1 cellular context compared by ENCODE assay signal in the genomic region with DNA sequence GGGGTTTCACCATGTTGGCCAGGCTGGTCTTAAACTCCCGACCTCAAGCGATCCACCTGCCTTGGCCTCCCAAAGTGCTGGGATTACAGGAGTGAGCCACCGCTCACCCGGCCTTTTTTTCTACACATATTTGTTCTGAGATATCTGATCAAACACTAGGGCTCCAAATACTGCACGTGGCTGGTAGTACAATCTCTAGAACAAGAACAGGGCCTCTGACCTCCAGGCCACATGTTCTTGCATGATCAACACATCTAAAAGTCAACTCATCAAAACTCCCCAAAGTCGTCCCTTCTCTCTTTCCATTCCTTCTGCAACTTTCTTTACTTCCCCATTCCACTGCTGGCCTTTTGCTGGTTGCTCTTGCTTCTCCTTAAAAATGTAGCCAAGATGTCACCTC.
TF ChIP-seq lines count a peak whose summit lies in the region.

No MANE protein-coding gene starts in this region.

TF ChIP-seq in HepG2, 621 proteins besides CTCF, POLR2A, EP300 and RAD21 (continued from another document and continues in another):
- TF ChIP-seq ZNF737 (CRISPR knock-in tag; IDR thresholded peaks at IDR 0.05; ENCODE audit: borderline replicate concordance) (no peak), ZNF12 (CRISPR knock-in tag; IDR thresholded peaks at IDR 0.05) (no peak), ELF4 (CRISPR knock-in tag; IDR thresholded peaks at IDR 0.05; ENCODE audit: borderline replicate concordance) (no peak), DR1 (CRISPR knock-in tag; IDR thresholded peaks at IDR 0.05) (no peak), ZBTB7B (CRISPR knock-in tag; IDR thresholded peaks at IDR 0.05) (no peak), ZNF549 (CRISPR knock-in tag; IDR thresholded peaks at IDR 0.05) (no peak), MAF1 (CRISPR knock-in tag; IDR thresholded peaks at IDR 0.05; ENCODE audit: borderline replicate concordance) (no peak), IRX3 (CRISPR knock-in tag; IDR thresholded peaks at IDR 0.05; ENCODE audit: borderline replicate concordance, low read depth) (no peak), RAD51 (IDR thresholded peaks at IDR 0.05; ENCODE audit: borderline replicate concordance) (no peak), MTF2 (CRISPR knock-in tag; IDR thresholded peaks at IDR 0.05; ENCODE audit: borderline replicate concordance) (no peak), BRF2 (CRISPR knock-in tag; IDR thresholded peaks at IDR 0.05) (no peak), ZNF501 (CRISPR knock-in tag; IDR thresholded peaks at IDR 0.05) (no peak), PAWR (CRISPR knock-in tag; IDR thresholded peaks at IDR 0.05; ENCODE audit: borderline replicate concordance) (no peak), ARNTL (CRISPR knock-in tag; IDR thresholded peaks at IDR 0.05) (0 out of 2 replicates have a peak, but pooled peaks have one; percentile 31), FOXP1 (IDR thresholded peaks at IDR 0.05) (no peak), FOXP1 (CRISPR knock-in tag; IDR thresholded peaks at IDR 0.05) (no peak), ZNF431 (CRISPR knock-in tag; IDR thresholded peaks at IDR 0.05; ENCODE audit: borderline replicate concordance, low read depth) (no peak), ZNF264 (CRISPR knock-in tag; IDR thresholded peaks at IDR 0.05) (no peak), AKNA (CRISPR knock-in tag; IDR thresholded peaks at IDR 0.05; ENCODE audit: borderline replicate concordance) (no peak), TSC22D2 (CRISPR knock-in tag; IDR thresholded peaks at IDR 0.05; ENCODE audit: borderline replicate concordance) (no peak), NONO (IDR thresholded peaks at IDR 0.05) (no peak), NONO (CRISPR knock-in tag; conservative IDR thresholded peaks at IDR 0.05) (no peak), MIER3 (CRISPR knock-in tag; IDR thresholded peaks at IDR 0.05; ENCODE audit: borderline replicate concordance) (no peak), SSRP1 (CRISPR knock-in tag; IDR thresholded peaks at IDR 0.05) (no peak), ATF2 (CRISPR knock-in tag; IDR thresholded peaks at IDR 0.05) (no peak), HMG20B (CRISPR knock-in tag; conservative IDR thresholded peaks at IDR 0.05) (0 out of 2 replicates have a peak, but pooled peaks have one; percentile 59), ZFP37 (CRISPR knock-in tag; IDR thresholded peaks at IDR 0.05; ENCODE audit: borderline replicate concordance) (no peak), ZNF567 (CRISPR knock-in tag; IDR thresholded peaks at IDR 0.05; ENCODE audit: borderline replicate concordance) (no peak), ZKSCAN1 (IDR thresholded peaks at IDR 0.05; ENCODE audit: low read length) (no peak), KLF15 (CRISPR knock-in tag; IDR thresholded peaks at IDR 0.05; ENCODE audit: borderline replicate concordance) (no peak), THAP8 (CRISPR knock-in tag; IDR thresholded peaks at IDR 0.05; ENCODE audit: borderline replicate concordance) (no peak), ETV6 (CRISPR knock-in tag; conservative IDR thresholded peaks at IDR 0.05) (no peak), FOSL2 (CRISPR knock-in tag; IDR thresholded peaks at IDR 0.05) (peak; percentile 75), SMARCE1 (IDR thresholded peaks at IDR 0.05; ENCODE audit: borderline replicate concordance) (no peak), GMEB1 (CRISPR knock-in tag; IDR thresholded peaks at IDR 0.05; ENCODE audit: borderline replicate concordance) (no peak)
- TF ChIP-seq, protein P1, sequence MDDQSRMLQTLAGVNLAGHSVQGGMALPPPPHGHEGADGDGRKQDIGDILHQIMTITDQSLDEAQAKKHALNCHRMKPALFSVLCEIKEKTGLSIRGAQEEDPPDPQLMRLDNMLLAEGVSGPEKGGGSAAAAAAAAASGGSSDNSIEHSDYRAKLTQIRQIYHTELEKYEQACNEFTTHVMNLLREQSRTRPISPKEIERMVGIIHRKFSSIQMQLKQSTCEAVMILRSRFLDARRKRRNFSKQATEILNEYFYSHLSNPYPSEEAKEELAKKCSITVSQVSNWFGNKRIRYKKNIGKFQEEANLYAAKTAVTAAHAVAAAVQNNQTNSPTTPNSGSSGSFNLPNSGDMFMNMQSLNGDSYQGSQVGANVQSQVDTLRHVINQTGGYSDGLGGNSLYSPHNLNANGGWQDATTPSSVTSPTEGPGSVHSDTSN (CRISPR knock-in tag; IDR thresholded peaks at IDR 0.05; ENCODE audit: borderline replicate concordance), result no peak
- TF ChIP-seq, protein P2, sequence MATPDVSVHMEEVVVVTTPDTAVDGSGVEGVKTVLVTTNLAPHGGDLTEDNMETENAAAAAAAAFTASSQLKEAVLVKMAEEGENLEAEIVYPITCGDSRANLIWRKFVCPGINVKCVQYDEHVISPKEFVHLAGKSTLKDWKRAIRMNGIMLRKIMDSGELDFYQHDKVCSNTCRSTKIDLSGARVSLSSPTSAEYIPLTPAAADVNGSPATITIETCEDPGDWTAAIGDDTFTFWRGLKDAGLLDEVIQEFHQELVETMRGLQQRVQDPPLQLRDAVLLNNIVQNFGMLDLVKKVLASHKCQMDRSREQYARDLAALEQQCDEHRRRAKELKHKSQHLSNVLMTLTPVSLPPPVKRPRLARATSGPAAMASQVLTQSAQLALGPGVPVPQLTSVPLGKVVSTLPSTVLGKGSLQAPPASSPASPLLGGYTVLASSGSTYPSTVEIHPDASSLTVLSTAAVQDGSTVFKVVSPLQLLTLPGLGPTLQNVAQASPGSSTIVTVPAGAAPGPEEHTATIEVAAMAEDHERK (CRISPR knock-in tag; IDR thresholded peaks at IDR 0.05; ENCODE audit: low read depth), result no peak
- TF ChIP-seq, protein P3, sequence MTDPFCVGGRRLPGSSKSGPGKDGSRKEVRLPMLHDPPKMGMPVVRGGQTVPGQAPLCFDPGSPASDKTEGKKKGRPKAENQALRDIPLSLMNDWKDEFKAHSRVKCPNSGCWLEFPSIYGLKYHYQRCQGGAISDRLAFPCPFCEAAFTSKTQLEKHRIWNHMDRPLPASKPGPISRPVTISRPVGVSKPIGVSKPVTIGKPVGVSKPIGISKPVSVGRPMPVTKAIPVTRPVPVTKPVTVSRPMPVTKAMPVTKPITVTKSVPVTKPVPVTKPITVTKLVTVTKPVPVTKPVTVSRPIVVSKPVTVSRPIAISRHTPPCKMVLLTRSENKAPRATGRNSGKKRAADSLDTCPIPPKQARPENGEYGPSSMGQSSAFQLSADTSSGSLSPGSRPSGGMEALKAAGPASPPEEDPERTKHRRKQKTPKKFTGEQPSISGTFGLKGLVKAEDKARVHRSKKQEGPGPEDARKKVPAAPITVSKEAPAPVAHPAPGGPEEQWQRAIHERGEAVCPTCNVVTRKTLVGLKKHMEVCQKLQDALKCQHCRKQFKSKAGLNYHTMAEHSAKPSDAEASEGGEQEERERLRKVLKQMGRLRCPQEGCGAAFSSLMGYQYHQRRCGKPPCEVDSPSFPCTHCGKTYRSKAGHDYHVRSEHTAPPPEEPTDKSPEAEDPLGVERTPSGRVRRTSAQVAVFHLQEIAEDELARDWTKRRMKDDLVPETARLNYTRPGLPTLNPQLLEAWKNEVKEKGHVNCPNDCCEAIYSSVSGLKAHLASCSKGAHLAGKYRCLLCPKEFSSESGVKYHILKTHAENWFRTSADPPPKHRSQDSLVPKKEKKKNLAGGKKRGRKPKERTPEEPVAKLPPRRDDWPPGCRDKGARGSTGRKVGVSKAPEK (CRISPR knock-in tag; IDR thresholded peaks at IDR 0.05; ENCODE audit: borderline replicate concordance), result no peak
- TF ChIP-seq, protein P4, sequence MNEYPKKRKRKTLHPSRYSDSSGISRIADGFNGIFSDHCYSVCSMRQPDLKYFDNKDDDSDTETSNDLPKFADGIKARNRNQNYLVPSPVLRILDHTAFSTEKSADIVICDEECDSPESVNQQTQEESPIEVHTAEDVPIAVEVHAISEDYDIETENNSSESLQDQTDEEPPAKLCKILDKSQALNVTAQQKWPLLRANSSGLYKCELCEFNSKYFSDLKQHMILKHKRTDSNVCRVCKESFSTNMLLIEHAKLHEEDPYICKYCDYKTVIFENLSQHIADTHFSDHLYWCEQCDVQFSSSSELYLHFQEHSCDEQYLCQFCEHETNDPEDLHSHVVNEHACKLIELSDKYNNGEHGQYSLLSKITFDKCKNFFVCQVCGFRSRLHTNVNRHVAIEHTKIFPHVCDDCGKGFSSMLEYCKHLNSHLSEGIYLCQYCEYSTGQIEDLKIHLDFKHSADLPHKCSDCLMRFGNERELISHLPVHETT (CRISPR knock-in tag; conservative IDR thresholded peaks at IDR 0.05), result no peak
- TF ChIP-seq, protein P5, sequence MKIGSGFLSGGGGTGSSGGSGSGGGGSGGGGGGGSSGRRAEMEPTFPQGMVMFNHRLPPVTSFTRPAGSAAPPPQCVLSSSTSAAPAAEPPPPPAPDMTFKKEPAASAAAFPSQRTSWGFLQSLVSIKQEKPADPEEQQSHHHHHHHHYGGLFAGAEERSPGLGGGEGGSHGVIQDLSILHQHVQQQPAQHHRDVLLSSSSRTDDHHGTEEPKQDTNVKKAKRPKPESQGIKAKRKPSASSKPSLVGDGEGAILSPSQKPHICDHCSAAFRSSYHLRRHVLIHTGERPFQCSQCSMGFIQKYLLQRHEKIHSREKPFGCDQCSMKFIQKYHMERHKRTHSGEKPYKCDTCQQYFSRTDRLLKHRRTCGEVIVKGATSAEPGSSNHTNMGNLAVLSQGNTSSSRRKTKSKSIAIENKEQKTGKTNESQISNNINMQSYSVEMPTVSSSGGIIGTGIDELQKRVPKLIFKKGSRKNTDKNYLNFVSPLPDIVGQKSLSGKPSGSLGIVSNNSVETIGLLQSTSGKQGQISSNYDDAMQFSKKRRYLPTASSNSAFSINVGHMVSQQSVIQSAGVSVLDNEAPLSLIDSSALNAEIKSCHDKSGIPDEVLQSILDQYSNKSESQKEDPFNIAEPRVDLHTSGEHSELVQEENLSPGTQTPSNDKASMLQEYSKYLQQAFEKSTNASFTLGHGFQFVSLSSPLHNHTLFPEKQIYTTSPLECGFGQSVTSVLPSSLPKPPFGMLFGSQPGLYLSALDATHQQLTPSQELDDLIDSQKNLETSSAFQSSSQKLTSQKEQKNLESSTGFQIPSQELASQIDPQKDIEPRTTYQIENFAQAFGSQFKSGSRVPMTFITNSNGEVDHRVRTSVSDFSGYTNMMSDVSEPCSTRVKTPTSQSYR (CRISPR knock-in tag; IDR thresholded peaks at IDR 0.05; ENCODE audit: borderline replicate concordance), result no peak
